17 cellular contexts compared by ENCODE assay signal in the genomic region with DNA sequence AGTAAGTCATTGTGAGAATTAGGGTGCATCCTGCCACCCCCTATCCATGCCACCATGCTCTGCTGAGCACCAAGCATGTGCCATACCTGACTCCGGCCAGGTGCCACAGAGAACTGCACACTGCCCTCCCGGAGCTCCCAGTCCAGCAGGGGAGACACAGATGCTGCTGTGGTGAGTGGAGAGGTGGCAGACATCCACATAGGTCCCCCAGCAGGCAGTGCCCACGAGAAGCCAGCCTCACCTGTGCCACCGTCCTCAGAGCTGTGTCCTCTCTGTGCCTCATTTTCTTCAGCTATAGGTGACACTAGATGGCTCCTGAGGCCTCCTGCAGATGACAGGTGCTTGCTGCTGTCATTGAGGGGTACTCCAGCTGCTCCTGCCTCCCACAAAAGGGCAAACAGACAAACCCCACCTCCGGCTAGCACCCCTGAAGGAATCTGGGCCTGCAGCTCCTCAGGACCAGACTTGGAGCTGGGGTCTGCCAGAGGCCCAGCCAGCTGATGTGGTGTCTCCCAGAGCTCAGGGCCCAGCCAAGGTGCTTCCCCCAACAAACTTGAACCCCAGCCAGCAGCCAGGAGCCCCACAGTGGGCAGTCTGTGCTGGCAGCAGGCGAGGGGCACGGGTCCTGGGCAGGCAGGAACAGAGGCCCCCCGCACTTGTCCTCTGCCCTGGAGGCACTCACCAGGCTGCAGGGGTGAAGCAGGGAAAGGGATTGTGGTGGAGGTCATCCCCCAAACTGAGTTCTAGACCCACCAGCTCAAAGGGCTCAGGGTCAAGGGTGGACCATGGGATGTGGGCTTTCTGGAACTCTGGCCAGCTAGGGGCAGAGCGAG. TPM values are rescaled to one million over a fixed set of nuclear protein-coding genes. Genes with fewer than 3 reads are reported as not detected.
A peak's percentile ranks its signal among the peaks of the same experiment; 100 is the strongest.
DNase-seq lines count a peak whose midpoint lies in the region; ATAC-seq and TF ChIP-seq lines count a peak whose summit lies in the region.
"Had no signal": no experiment of that assay in that cellular context is flagged by ENCODE, and none has a peak within 500 bp of the region (broad histone marks: within the 10 kb centered on the region; RNA-seq: fewer than 3 reads in every experiment).

No MANE protein-coding gene starts in this region.

- BruUV-seq in Panc1 (replicated peaks; lab: Mats Ljungman, UMichigan) = no TSS peak

- CTCF ChIA-PET in CD8-positive, alpha-beta T cell (lab: Charles Lee) = interaction anchor here (1.0 to 11.4 kb wide), 16 partner anchors 10 to 274 kb away, joined by 3 to 262 read pairs (median 6); a partner anchor contains a TSS
- CTCF ChIA-PET in Panc1 (lab: Charles Lee) = interaction anchor here (0.5 to 7.1 kb wide), 10 partner anchors 9 to 171 kb away, joined by 3 to 63 read pairs (median 6); no protein-coding TSS in a partner anchor
- CTCF ChIA-PET in naive thymus-derived CD4-positive, alpha-beta T cell (lab: Charles Lee) = interaction anchor here (0.6 to 13.6 kb wide), 22 partner anchors 9 to 273 kb away, joined by 3 to 191 read pairs (median 4); no protein-coding TSS in a partner anchor

- no peaks in the 10 kb centered on the region for H3K9me3 ChIP-seq in CD8-positive, alpha-beta T cell (ENCODE audit: low read length)
- H3K9me3 ChIP-seq in Panc1 (ENCODE audit: control insufficient read depth, insufficient read depth, low read depth, low read length) = no peaks in the 10 kb centered on the region
- no peaks in the 10 kb centered on the region for H3K9me3 ChIP-seq in naive thymus-derived CD4-positive, alpha-beta T cell (ENCODE audit: control insufficient read depth in 2 of 3, low read length in 3 of 3)
- H3K9me3 ChIP-seq in adrenal gland (replicated peaks in 1 of 3) = no peaks in the 10 kb centered on the region
- H3K9me3 ChIP-seq: BLaER1, left ventricle myocardium inferior, testis had no signal

- peaks cover 38% of the 10 kb centered on the region for H3K4me1 ChIP-seq in CD8-positive, alpha-beta T cell (ENCODE audit: insufficient read depth, low read length)
- H3K4me1 ChIP-seq in Panc1 (ENCODE audit: control insufficient read depth, insufficient read depth, low read length) (no peaks in the 10 kb centered on the region), adrenal gland (replicated peaks in 1 of 2) (peaks cover 0 to 4% of the 10 kb centered on the region in 2 donors)
- peaks cover 0 to 30% of the 10 kb centered on the region in 2 donors for H3K4me1 ChIP-seq in naive thymus-derived CD4-positive, alpha-beta T cell (ENCODE audit: control insufficient read depth in 2 of 2, insufficient read depth in 2 of 2, low read length in 2 of 2)

- POLR2A ChIA-PET in CD8-positive, alpha-beta T cell (lab: Charles Lee) = interaction anchor here (0.8 to 1.9 kb wide), 7 partner anchors 19 to 156 kb away, joined by 3 to 7 read pairs (median 5); no protein-coding TSS in a partner anchor
- POLR2A ChIA-PET in Panc1 (lab: Charles Lee) = interaction anchor here (0.6 to 0.7 kb wide), 2 partner anchors 14 to 294 kb away, joined by 3 read pairs; no protein-coding TSS in a partner anchor
- POLR2A ChIA-PET in naive thymus-derived CD4-positive, alpha-beta T cell (lab: Charles Lee) = interaction anchor here (0.7 to 7.9 kb wide), 15 partner anchors 18 to 156 kb away, joined by 3 to 90 read pairs (median 4); a partner anchor contains a TSS

- WGBS in adrenal gland, 4 donors = 57 to 81% (median 65%) methylated on average over 5 to 9 of the region's 9 CpGs

- no peak overlapping the region for H3K4me3 Mint-ChIP-seq in CD8-positive, alpha-beta T cell
- peak overlapping the region in 5 of 10 donors; percentile 10 to 73 (median 51) for H3K4me3 Mint-ChIP-seq in naive thymus-derived CD4-positive, alpha-beta T cell

- intact Hi-C loops in CD8-positive, alpha-beta T cell (cut with DNase I, micrococcal nuclease) = loop anchor here (5.0 to 10.0 kb wide), 2 partner anchors 113 to 271 kb away; no protein-coding TSS in a partner anchor
- intact Hi-C loops in Panc1 (cut with micrococcal nuclease; ENCODE audit: unreplicated experiment) (loop anchor here (5.0 kb wide), 1 partner anchor 58 kb away; no protein-coding TSS in a partner anchor), adrenal gland (cut with DNase I) (loop anchor here in 1 of 2 donors (2.0 to 5.0 kb wide), 3 partner anchors 58 to 173 kb away; no protein-coding TSS in a partner anchor)
- intact Hi-C loops in naive thymus-derived CD4-positive, alpha-beta T cell (cut with micrococcal nuclease) = loop anchor here in 1 of 2 donors (5.0 kb wide), 1 partner anchor 173 kb away; no protein-coding TSS in a partner anchor

- H3K36me3 Mint-ChIP-seq in CD8-positive, alpha-beta T cell = no peaks in the 10 kb centered on the region
- no peaks in the 10 kb centered on the region for H3K36me3 Mint-ChIP-seq in naive thymus-derived CD4-positive, alpha-beta T cell

- no peaks in the 10 kb centered on the region for H3K36me3 ChIP-seq in CD8-positive, alpha-beta T cell (ENCODE audit: insufficient read depth, low read length)
- H3K36me3 ChIP-seq in Panc1 (ENCODE audit: control insufficient read depth, insufficient read depth, low read length) = no peaks in the 10 kb centered on the region
- no peaks in the 10 kb centered on the region for H3K36me3 ChIP-seq in naive thymus-derived CD4-positive, alpha-beta T cell (ENCODE audit: control insufficient read depth in 2 of 3, insufficient read depth in 3 of 3, low read length in 3 of 3)
- H3K36me3 ChIP-seq in adrenal gland (replicated peaks in 1 of 2) = no peaks in the 10 kb centered on the region
- H3K36me3 ChIP-seq: BLaER1, left ventricle myocardium inferior had no signal

- no peak overlapping the region for H3K4me3 ChIP-seq in CD8-positive, alpha-beta T cell (ENCODE audit: low read depth, low read length)
- H3K4me3 ChIP-seq in GM12864 (ENCODE audit: low read depth, low read length) = no peak overlapping the region
- H3K4me3 ChIP-seq in Panc1 (ENCODE audit: low read depth in 2 of 2, low read length in 2 of 2) = no peak overlapping the region
- H3K4me3 ChIP-seq in naive thymus-derived CD4-positive, alpha-beta T cell (ENCODE audit: low read length) = no peak overlapping the region
- H3K4me3 ChIP-seq in adrenal gland = no peak overlapping the region
- H3K4me3 ChIP-seq: BLaER1, dorsolateral prefrontal cortex, left ventricle myocardium inferior, testis had no signal

- H3K9me3 Mint-ChIP-seq in CD8-positive, alpha-beta T cell = no peaks in the 10 kb centered on the region
- peaks cover 0 to 2% (median 0%) of the 10 kb centered on the region in 11 donors for H3K9me3 Mint-ChIP-seq in naive thymus-derived CD4-positive, alpha-beta T cell

- in situ Hi-C loops in Panc1 (cut with HindIII; ENCODE audit: low pct_unique_long_range_greater_than_20kb, low sequenced_read_pairs) = no loop called here

- no peak overlapping the region for H3K27ac ChIP-seq in CD8-positive, alpha-beta T cell (ENCODE audit: low read depth, low read length)
- no peak overlapping the region for H3K27ac ChIP-seq in Panc1 (ENCODE audit: low read length)
- H3K27ac ChIP-seq in naive thymus-derived CD4-positive, alpha-beta T cell (ENCODE audit: low read depth, low read length) = no peak overlapping the region
- H3K27ac ChIP-seq in adrenal gland = no peak overlapping the region
- H3K27ac ChIP-seq: dorsolateral prefrontal cortex, left ventricle myocardium inferior, testis had no signal

- DNase-seq in CD8-positive, alpha-beta T cell = no peak
- DNase-seq in GM12864 (ENCODE audit: low read depth) (no peak), Panc1 (ENCODE audit: low read depth, low spot score) (no peak), adrenal gland (no peak)
- DNase-seq in naive thymus-derived CD4-positive, alpha-beta T cell = peak in 1 of 9 donors; percentile 33
- DNase-seq: activated CD4-positive, alpha-beta T cell treated with anti-CD3 and anti-CD28 coated beads for 1 hour; dorsolateral prefrontal cortex; left ventricle myocardium inferior; NCI-H187; SIG-M5; small intestine; stimulated activated CD4-positive, alpha-beta T cell treated with anti-CD3 and anti-CD28 coated beads, Interleukin-4, amount 100 ng/mL, for 24 hours; testis had no signal

- peak overlapping the region; percentile 49 for H3K27ac Mint-ChIP-seq in CD8-positive, alpha-beta T cell
- peak overlapping the region in 8 of 9 donors; percentile 25 to 86 (median 72) for H3K27ac Mint-ChIP-seq in naive thymus-derived CD4-positive, alpha-beta T cell

- peaks cover 24% of the 10 kb centered on the region for H3K4me1 Mint-ChIP-seq in CD8-positive, alpha-beta T cell (ENCODE audit: low read depth)
- peaks cover 15 to 44% (median 32%) of the 10 kb centered on the region in 7 donors for H3K4me1 Mint-ChIP-seq in naive thymus-derived CD4-positive, alpha-beta T cell

- no peaks in the 10 kb centered on the region for H3K27me3 Mint-ChIP-seq in CD8-positive, alpha-beta T cell (ENCODE audit: low read depth)
- no peaks in the 10 kb centered on the region for H3K27me3 Mint-ChIP-seq in naive thymus-derived CD4-positive, alpha-beta T cell

- no peaks in the 10 kb centered on the region for H3K27me3 ChIP-seq in CD8-positive, alpha-beta T cell (ENCODE audit: insufficient read depth, low read length)
- H3K27me3 ChIP-seq in Panc1 (ENCODE audit: control insufficient read depth, insufficient read depth, low read length) = no peaks in the 10 kb centered on the region
- no peaks in the 10 kb centered on the region for H3K27me3 ChIP-seq in naive thymus-derived CD4-positive, alpha-beta T cell (ENCODE audit: control insufficient read depth in 2 of 2, insufficient read depth in 2 of 2, low read length in 2 of 2)
- no peaks in the 10 kb centered on the region for H3K27me3 ChIP-seq in adrenal gland
- H3K27me3 ChIP-seq: BLaER1, dorsolateral prefrontal cortex, testis had no signal

- no peak for TF ChIP-seq POLR2A in adrenal gland (IDR thresholded peaks at IDR 0.05)

- ATAC-seq in CD8-positive, alpha-beta T cell = no peak
- ATAC-seq in Panc1 (no peak; the same call in 1 of the 2 replicates), HG03135 (IDR thresholded peaks at IDR 0.05; ENCODE audit: unreplicated experiment) (no peak), GM18498 (IDR thresholded peaks at IDR 0.05; ENCODE audit: unreplicated experiment) (no peak)
- no peak for ATAC-seq in naive thymus-derived CD4-positive, alpha-beta T cell

- no peak for TF ChIP-seq CTCF in CD8-positive, alpha-beta T cell (IDR thresholded peaks at IDR 0.05)
- peak; percentile 32 for TF ChIP-seq CTCF in GM12864 (IDR thresholded peaks at IDR 0.05; ENCODE audit: low read depth, low read length, missing control alignments)
- peak; percentile 41 for TF ChIP-seq CTCF in Panc1 (IDR thresholded peaks at IDR 0.05)
- no peak for TF ChIP-seq CTCF in adrenal gland (IDR thresholded peaks at IDR 0.05)

RNA-seq across cellular contexts. Expression of a gene that starts 17.1 kb away (rescaled TPM):
- 1 to 10 TPM; 2.2 to 2.7 TPM for total RNA-seq in CD8-positive, alpha-beta T cell
- total RNA-seq in Panc1 (2021; ENCODE audit: unreplicated experiment) (0.28 TPM), adrenal gland (under 1 TPM in 1 of 8 donors, not detected in 7; 0.18 TPM)
- polyA plus RNA-seq in Panc1 (2012; ENCODE audit: insufficient read length) = 0.22 TPM
- 1 to 10 TPM in 4 of 5 experiments, under 1 TPM in 1; 0.29 to 2.2 (median 1.4) TPM for total RNA-seq in naive thymus-derived CD4-positive, alpha-beta T cell
- polyA plus RNA-seq in naive thymus-derived CD4-positive, alpha-beta T cell = 1 to 10 TPM in 1 of 2 donors, under 1 TPM in 1; 0.27 to 1.0 TPM
- polyA plus RNA-seq in adrenal gland = under 1 TPM in 1 of 3 donors, not detected in 2; 0.07 TPM
- total RNA-seq: left ventricle myocardium inferior, MCF 10A had no signal

RNA-seq across cellular contexts. Expression of a gene that starts 20.4 kb away (rescaled TPM):
- total RNA-seq in CD8-positive, alpha-beta T cell = 100 to 1,000 TPM in 1 of 2 experiments, 10 to 100 TPM in 1; 97.3 to 101 TPM
- total RNA-seq in Panc1 (2021; ENCODE audit: unreplicated experiment) = 190 TPM
- 127 TPM for polyA plus RNA-seq in Panc1 (2012; ENCODE audit: insufficient read length)
- 100 to 1,000 TPM; 112 to 204 (median 160) TPM for total RNA-seq in naive thymus-derived CD4-positive, alpha-beta T cell
- polyA plus RNA-seq in naive thymus-derived CD4-positive, alpha-beta T cell = 10 to 100 TPM; 46.6 to 73.3 TPM
- 100 to 1,000 TPM in 4 of 8 donors, 10 to 100 TPM in 4; 65.7 to 145 (median 94.5) TPM for total RNA-seq in adrenal gland
- 100 to 1,000 TPM in 1 of 3 donors, 10 to 100 TPM in 2; 70.0 to 115 (median 89.5) TPM for polyA plus RNA-seq in adrenal gland

RNA-seq across cellular contexts. Expression of a gene that starts 45.0 kb away (rescaled TPM):
- total RNA-seq in CD8-positive, alpha-beta T cell = 1 to 10 TPM; 1.2 to 2.0 TPM
- total RNA-seq in Panc1 (2021; ENCODE audit: unreplicated experiment) (not detected), adrenal gland (under 1 TPM in 2 of 8 donors, not detected in 6; 0.13 to 0.19 TPM)
- polyA plus RNA-seq in Panc1 (2012; ENCODE audit: insufficient read length) = 42.5 TPM
- total RNA-seq in naive thymus-derived CD4-positive, alpha-beta T cell = 1 to 10 TPM in 1 of 5 experiments, under 1 TPM in 3, not detected in 1; 0.24 to 1.1 (median 0.28) TPM
- polyA plus RNA-seq in naive thymus-derived CD4-positive, alpha-beta T cell = 1 to 10 TPM; 2.3 to 4.6 TPM
- 1 to 10 TPM in 2 of 3 donors, not detected in 1; 3.1 to 3.3 TPM for polyA plus RNA-seq in adrenal gland
- total RNA-seq: left ventricle myocardium inferior, MCF 10A had no signal

RNA-seq across cellular contexts. Expression of a gene that starts 49.4 kb away (rescaled TPM):
- 1 to 10 TPM; 1.7 to 2.4 TPM for total RNA-seq in CD8-positive, alpha-beta T cell
- total RNA-seq in Panc1 (2021; ENCODE audit: unreplicated experiment) (0.41 TPM), adrenal gland (not detected)
- 1.6 TPM for polyA plus RNA-seq in Panc1 (2012; ENCODE audit: insufficient read length)
- 1 to 10 TPM in 2 of 5 experiments, not detected in 3; 1.0 to 1.2 TPM for total RNA-seq in naive thymus-derived CD4-positive, alpha-beta T cell
- under 1 TPM in 1 of 2 donors, not detected in 1; 0.13 TPM for polyA plus RNA-seq in naive thymus-derived CD4-positive, alpha-beta T cell
- polyA plus RNA-seq in adrenal gland = under 1 TPM in 1 of 3 donors, not detected in 2; 0.27 TPM
- total RNA-seq: left ventricle myocardium inferior had no signal

RNA-seq across cellular contexts. Expression of a gene that starts 51.6 kb away (rescaled TPM):
- 10 to 100 TPM; 93.6 to 99.9 TPM for total RNA-seq in CD8-positive, alpha-beta T cell
- total RNA-seq in Panc1 (2021; ENCODE audit: unreplicated experiment) (100 TPM), adrenal gland (100 to 1,000 TPM in 1 of 8 donors, 10 to 100 TPM in 7; 20.3 to 113 (median 55.1) TPM)
- 93.8 TPM for polyA plus RNA-seq in Panc1 (2012; ENCODE audit: insufficient read length)
- 100 to 1,000 TPM in 1 of 5 experiments, 10 to 100 TPM in 4; 70.8 to 105 (median 91.9) TPM for total RNA-seq in naive thymus-derived CD4-positive, alpha-beta T cell
- polyA plus RNA-seq in naive thymus-derived CD4-positive, alpha-beta T cell = 10 to 100 TPM; 69.6 to 94.0 TPM
- 100 to 1,000 TPM in 1 of 3 donors, 10 to 100 TPM in 2; 33.1 to 129 (median 35.9) TPM for polyA plus RNA-seq in adrenal gland

Comparison
In these comparisons a context has a peak if more than half of its experiments do, and no peak if none do; other contexts are left out.
1. CTCF ChIP-seq: peak in GM12864 (single experiment) and Panc1 (single experiment); none in CD8-positive, alpha-beta T cell (single experiment) and adrenal gland (0 of 6).